Comparison of ENCODE assay signal across 19 cellular contexts in genomic region chr9:71924576-71924975, GRCh38. TPM values are rescaled to one million over a fixed set of nuclear protein-coding genes. Genes with fewer than 3 reads are reported as not detected.
DNase-seq lines count a peak whose midpoint lies in the region; ATAC-seq, FAIRE-seq and TF ChIP-seq lines count a peak whose summit lies in the region.
"Had no signal": no experiment of that assay in that cellular context is flagged by ENCODE, and none has a peak within 500 bp of the region (broad histone marks: within the 10 kb centered on the region; RNA-seq: fewer than 3 reads in every experiment).

No MANE protein-coding gene starts in this region.

- BruUV-seq in PC-3 (replicated peaks; lab: Mats Ljungman, UMichigan) = no TSS peak

- H2AFZ ChIP-seq in PC-3 (ENCODE audit: low read length) (no peak overlapping the region), neural progenitor cell (replicated peaks) (no peak overlapping the region)

- peak; percentile 41 for ATAC-seq in activated CD4-positive, CD25-positive, alpha-beta regulatory T cell treated with anti-CD3 and anti-CD28 coated beads, Interleukin-2, amount 50 U/mL, for 24 hours
- ATAC-seq in PC-3 = no peak
- ATAC-seq in effector memory CD8-positive, alpha-beta T cell (replicated peaks) = no peak
- ATAC-seq: CD8-positive, alpha-beta T cell; HepG2 had no signal

- FAIRE-seq in bronchial epithelial cell (lab: Jason Lieb, UNC) (no peak), islet of Langerhans (lab: Jason Lieb, UNC) (peak; percentile 30)
- FAIRE-seq: GM19239, H1, HepG2 had no signal

- H3K9me3 ChIP-seq in PC-3 (ENCODE audit: low read length) (no peaks in the 10 kb centered on the region), neural progenitor cell (ENCODE audit: low read depth) (no peaks in the 10 kb centered on the region)
- H3K9me3 ChIP-seq: BLaER1 treated with 17β-estradiol and CSF1 and Interleukin-3, amounts not matched to agents 10 nM and 100 nM had no signal

- peaks cover 33% of the 10 kb centered on the region; the same call in 1 of the 2 replicates for H3K79me2 ChIP-seq in PC-3 (ENCODE audit: low read length)
- H3K79me2 ChIP-seq in neural progenitor cell (ENCODE audit: low read depth) = peaks cover 86% of the 10 kb centered on the region

- H3K4me2 ChIP-seq in PC-3 (ENCODE audit: low read length) (no peak overlapping the region), neural progenitor cell (no peak overlapping the region)
- H3K4me2 ChIP-seq: BLaER1 treated with 17β-estradiol and CSF1 and Interleukin-3, amounts not matched to agents 10 nM and 100 nM had no signal

- no peaks in the 10 kb centered on the region for H4K20me1 ChIP-seq in PC-3 (ENCODE audit: low read length)
- peaks cover 4% of the 10 kb centered on the region for H4K20me1 ChIP-seq in neural progenitor cell (ENCODE audit: low read depth)

- H3K36me3 ChIP-seq in PC-3 (ENCODE audit: low read depth, low read length) (peaks cover 2% of the 10 kb centered on the region; the same call in 1 of the 2 replicates), bronchial epithelial cell (ENCODE audit: control insufficient read depth, insufficient read depth, low read length) (no peaks in the 10 kb centered on the region), neural progenitor cell (no peaks in the 10 kb centered on the region)

- no peaks in the 10 kb centered on the region for H3K9me3 Mint-ChIP-seq in effector memory CD8-positive, alpha-beta T cell
- no peaks in the 10 kb centered on the region for H3K9me3 Mint-ChIP-seq in neural progenitor cell
- H3K9me3 Mint-ChIP-seq: CD8-positive, alpha-beta T cell; IgD-negative memory B cell had no signal

- H3K27me3 ChIP-seq in PC-3 (ENCODE audit: low read length) = no peaks in the 10 kb centered on the region
- no peaks in the 10 kb centered on the region for H3K27me3 ChIP-seq in bronchial epithelial cell (ENCODE audit: control insufficient read depth, insufficient read depth, low read length)
- no peaks in the 10 kb centered on the region for H3K27me3 ChIP-seq in neural progenitor cell
- H3K27me3 ChIP-seq: BLaER1 treated with 17β-estradiol and CSF1 and Interleukin-3, amounts not matched to agents 10 nM and 100 nM had no signal

- H3K27ac ChIP-seq in PC-3 (ENCODE audit: low read length) (no peak overlapping the region), neural progenitor cell (no peak overlapping the region)
- H3K27ac ChIP-seq: BLaER1 treated with 17β-estradiol and CSF1 and Interleukin-3, amounts not matched to agents 10 nM and 100 nM had no signal

- no peak for DNase-seq in activated CD4-positive, CD25-positive, alpha-beta regulatory T cell (lab: John Stamatoyannopoulos, UW)
- DNase-seq in PC-3 = peak; percentile 28
- DNase-seq in bronchial epithelial cell (ENCODE audit: low read depth) = peak; percentile 75
- DNase-seq in retina = no peak
- no peak for DNase-seq in effector memory CD8-positive, alpha-beta T cell
- DNase-seq in neural progenitor cell (ENCODE audit: low spot score) = no peak
- DNase-seq: 8988T; CD8-positive, alpha-beta T cell; DMS79 treated with DMSO at 0.1 percent for 48 hours; GF-D8; H9 had no signal

- peaks cover 2 to 8% of the 10 kb centered on the region in 2 donors for H3K4me1 Mint-ChIP-seq in effector memory CD8-positive, alpha-beta T cell (ENCODE audit: low read depth in 2 of 2)
- H3K4me1 Mint-ChIP-seq in neural progenitor cell = no peaks in the 10 kb centered on the region

- H3K27ac Mint-ChIP-seq in effector memory CD8-positive, alpha-beta T cell = no peak overlapping the region
- no peak overlapping the region for H3K27ac Mint-ChIP-seq in neural progenitor cell
- H3K27ac Mint-ChIP-seq: B cell; CD8-positive, alpha-beta T cell; IgD-negative memory B cell had no signal

- no peaks in the 10 kb centered on the region for H3K27me3 Mint-ChIP-seq in effector memory CD8-positive, alpha-beta T cell
- H3K27me3 Mint-ChIP-seq in neural progenitor cell (ENCODE audit: insufficient read depth, low read depth) = peaks cover 3% of the 10 kb centered on the region
- H3K27me3 Mint-ChIP-seq: B cell, IgD-negative memory B cell had no signal

- H3K36me3 Mint-ChIP-seq in effector memory CD8-positive, alpha-beta T cell (ENCODE audit: insufficient read depth) = peaks cover 8% of the 10 kb centered on the region
- H3K36me3 Mint-ChIP-seq in neural progenitor cell = peaks cover 7% of the 10 kb centered on the region

- intact Hi-C loops in PC-3 (cut with micrococcal nuclease) = no loop called here

- H3K9ac ChIP-seq in PC-3 (ENCODE audit: low read length) (no peak overlapping the region), neural progenitor cell (no peak overlapping the region)
- H3K9ac ChIP-seq: BLaER1 treated with 17β-estradiol and CSF1 and Interleukin-3, amounts not matched to agents 10 nM and 100 nM had no signal

- H3K4me3 ChIP-seq in PC-3 (ENCODE audit: low read length) (no peak overlapping the region), bronchial epithelial cell (ENCODE audit: low read depth, low read length) (no peak overlapping the region), neural progenitor cell (no peak overlapping the region)
- H3K4me3 ChIP-seq: BLaER1 treated with 17β-estradiol and CSF1 and Interleukin-3, amounts not matched to agents 10 nM and 100 nM had no signal

- no peaks in the 10 kb centered on the region for H3K9me2 ChIP-seq in PC-3 (replicated peaks; ENCODE audit: low read length)

- H3K4me3 Mint-ChIP-seq in effector memory CD8-positive, alpha-beta T cell = no peak overlapping the region
- no peak overlapping the region for H3K4me3 Mint-ChIP-seq in neural progenitor cell
- H3K4me3 Mint-ChIP-seq: B cell; CD8-positive, alpha-beta T cell; H9; IgD-negative memory B cell had no signal

- peaks cover 3% of the 10 kb centered on the region for H3F3A ChIP-seq in PC-3 (ENCODE audit: low read length, unreplicated experiment)
- H3F3A ChIP-seq in neural progenitor cell (ENCODE audit: low read depth) = peaks cover 5% of the 10 kb centered on the region

- CTCF ChIA-PET in PC-3 (lab: Charles Lee) = interaction anchor here (0.6 kb wide), 1 partner anchor 50 kb away, joined by 4 read pairs; no protein-coding TSS in a partner anchor

- POLR2A ChIA-PET in PC-3 (lab: Charles Lee; ENCODE audit: unreplicated experiment) = no interaction called here

- TF ChIP-seq CTCF in PC-3 (conservative IDR thresholded peaks at IDR 0.05; ENCODE audit: low read depth, low read length) (no peak), bronchial epithelial cell (IDR thresholded peaks at IDR 0.05; ENCODE audit: insufficient read depth, low read length, severe bottlenecking) (no peak), neural progenitor cell (IDR thresholded peaks at IDR 0.05) (no peak)

- H3K4me1 ChIP-seq in PC-3 (ENCODE audit: insufficient read depth, low read length) (peaks cover 35% of the 10 kb centered on the region), neural progenitor cell (peaks cover 25% of the 10 kb centered on the region)

RNA-seq across cellular contexts. Expression of gene C9orf85, which starts 13.1 kb away (rescaled TPM):
- total RNA-seq in PC-3 (2014; rRNA removed) = 7.9 and 13.4 TPM in 2 replicates
- 11.3 and 14.1 TPM in 2 replicates for total RNA-seq in bronchial epithelial cell
- total RNA-seq in neural progenitor cell (ENCODE audit: low replicate concordance) = 11.4 and 29.3 TPM in 2 replicates

RNA-seq across cellular contexts. Expression of gene ABHD17B, which starts 13.6 kb away (rescaled TPM):
- 10.0 and 11.6 TPM in 2 replicates for total RNA-seq in PC-3 (2014; rRNA removed)
- total RNA-seq in bronchial epithelial cell = 24.7 and 32.5 TPM in 2 replicates
- total RNA-seq in neural progenitor cell (ENCODE audit: low replicate concordance) = 86.5 and 96.6 TPM in 2 replicates

Comparison
In these comparisons a context has a peak if more than half of its experiments do, and no peak if none do; other contexts are left out.
1. ATAC-seq: peak in activated CD4-positive, CD25-positive, alpha-beta regulatory T cell treated with anti-CD3 and anti-CD28 coated beads, Interleukin-2, amount 50 U/mL, for 24 hours (2 of 2); none in PC-3 (single experiment) and effector memory CD8-positive, alpha-beta T cell (single experiment).
2. DNase-seq: peak in PC-3 (single experiment) and bronchial epithelial cell (single experiment); none in activated CD4-positive, CD25-positive, alpha-beta regulatory T cell (0 of 4), retina (single experiment), effector memory CD8-positive, alpha-beta T cell (0 of 3) and neural progenitor cell (single experiment).